ENCODE assay signal across 26 cellular contexts in the genomic region with DNA sequence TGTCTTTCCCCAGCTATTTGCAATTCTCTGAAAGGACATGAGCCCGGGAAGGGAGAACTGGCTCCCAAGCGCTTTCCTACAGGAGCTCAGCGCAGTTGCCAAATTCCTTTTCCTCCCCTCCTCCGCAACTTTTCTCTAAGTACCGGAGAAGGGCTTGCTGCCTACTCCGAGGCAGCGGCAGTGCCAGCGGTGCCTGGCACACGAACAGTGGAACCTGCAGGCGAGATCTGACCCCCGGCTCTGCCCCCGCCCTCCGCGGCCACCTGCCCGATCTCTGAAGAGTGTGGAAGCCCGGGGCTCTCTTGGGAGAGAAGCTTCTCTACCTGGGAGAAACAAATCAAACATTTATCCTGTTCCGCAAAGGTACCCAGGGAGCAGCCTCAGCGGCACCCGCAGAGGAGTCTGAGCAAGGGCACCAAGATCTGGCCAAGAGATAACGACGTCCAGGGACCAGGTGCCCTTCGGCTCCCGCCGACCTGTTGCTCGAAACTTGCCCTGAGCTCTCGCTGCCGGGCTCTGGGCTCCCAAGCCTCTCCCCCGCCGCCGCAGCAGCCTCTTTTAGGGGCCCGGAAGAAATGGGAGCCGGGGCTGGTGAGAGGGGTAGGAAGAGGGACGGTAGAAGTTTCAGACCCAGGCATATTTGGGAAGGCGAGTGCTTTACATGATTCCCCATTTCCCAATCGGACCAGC. TPM values are rescaled to one million over a fixed set of nuclear protein-coding genes. Genes with fewer than 3 reads are reported as not detected.
DNase-seq lines count a peak whose midpoint lies in the region; ATAC-seq and TF ChIP-seq lines count a peak whose summit lies in the region.
"Had no signal": no experiment of that assay in that cellular context is flagged by ENCODE, and none has a peak within 500 bp of the region (broad histone marks: within the 10 kb centered on the region; RNA-seq: fewer than 3 reads in every experiment).

No MANE protein-coding gene starts in this region.

- CTCF ChIA-PET in MCF 10A (lab: Yijun Ruan, JAX), result interaction anchor here (0.8 to 1.4 kb wide), 2 partner anchors 8 to 43 kb away, joined by 3 to 4 read pairs; no protein-coding TSS in a partner anchor

- no peaks in the 10 kb centered on the region for H3K4me1 Mint-ChIP-seq in MCF 10A (ENCODE audit: insufficient read depth, unreplicated experiment)
- H3K4me1 Mint-ChIP-seq: CD4-positive, alpha-beta memory T cell; mesothelial cell of epicardium; naive B cell had no signal

- H3K36me3 Mint-ChIP-seq in MCF 10A (ENCODE audit: insufficient read depth, unreplicated experiment), result no peaks in the 10 kb centered on the region
- H3K36me3 Mint-ChIP-seq: CD4-positive, alpha-beta memory T cell had no signal

- H3K9me3 ChIP-seq in iPS DF 6.9 (ENCODE audit: control insufficient read depth, insufficient read depth, low read length), result no peaks in the 10 kb centered on the region; the same call in 1 of the 2 replicates
- no peaks in the 10 kb centered on the region for H3K9me3 ChIP-seq in lower lobe of right lung
- peaks cover 2% of the 10 kb centered on the region for H3K9me3 ChIP-seq in aorta (ENCODE audit: control insufficient read depth, low read length)
- H3K9me3 ChIP-seq: body of pancreas had no signal

- DNase-seq in T47D (ENCODE audit: low read depth in 1 of 2, low spot score in 1 of 2) (peak; percentile 21 to 26), MCF 10A (ENCODE audit: unreplicated experiment) (no peak), iPS DF 6.9 (ENCODE audit: low read depth, low spot score) (peak; percentile 9), lower lobe of right lung (no peak), aorta (no peak)
- DNase-seq: activated CD4-positive, alpha-beta T cell treated with anti-CD3 and anti-CD28 coated beads for 4 hours; activated gamma-delta T cell treated with Interleukin-2 at 50 U/mL for 16 hours; activated T-cell treated with anti-CD3 and anti-CD28 coated beads, Interleukin-2, amount 50 U/mL, for 24 hours; AML-193; CD4-positive, alpha-beta memory T cell; naive B cell; NCI-H1436 treated with DMSO at 0.1 percent for 48 hours; NCI-H446; OCI-M1; stimulated activated naive CD8-positive, alpha-beta T cell treated with anti-CD3 and anti-CD28 coated beads, Interleukin-15, Interleukin-2, amounts not matched to agents 100 U/mL and 50 U/mL, for 24 hours had no signal

- WGBS in iPS DF 6.9 (ENCODE audit: insufficient coverage, insufficient read length), result no CpG with 5 or more reads among the region's 35 CpGs
- 3 to 4% methylated on average over 34 to 35 of the region's 35 CpGs for WGBS in aorta, 2 donors

- no peak overlapping the region; the same call in 1 of the 2 replicates for H3K4me3 ChIP-seq in iPS DF 6.9 (ENCODE audit: low read length)
- peak overlapping the region; percentile 11 for H3K4me3 ChIP-seq in lower lobe of right lung
- H3K4me3 ChIP-seq in aorta (ENCODE audit: low read length in 2 of 2), result no peak overlapping the region
- H3K4me3 ChIP-seq: body of pancreas had no signal

- no peak overlapping the region for H3K4me3 Mint-ChIP-seq in MCF 10A (ENCODE audit: unreplicated experiment)
- H3K4me3 Mint-ChIP-seq: activated T-cell treated with anti-CD3 and anti-CD28 coated beads, Interleukin-2, amount 50 U/mL, for 24 hours; CD4-positive, alpha-beta memory T cell; mesothelial cell of epicardium; naive B cell had no signal

- POLR2A ChIA-PET in MCF 10A (lab: Yijun Ruan, JAX), result interaction anchor here (0.6 kb wide), 1 partner anchor 15 kb away, joined by 3 read pairs; no protein-coding TSS in a partner anchor

- H3K36me3 ChIP-seq in iPS DF 6.9 (ENCODE audit: control insufficient read depth, insufficient read depth, low read length) (no peaks in the 10 kb centered on the region), lower lobe of right lung (no peaks in the 10 kb centered on the region), aorta (ENCODE audit: control insufficient read depth in 1 of 2, insufficient read depth in 2 of 2, low read length in 1 of 2) (no peaks in the 10 kb centered on the region)

- TF ChIP-seq CTCF in MCF 10A (IDR thresholded peaks at IDR 0.05; ENCODE audit: unreplicated experiment) (no peak), lower lobe of right lung (IDR thresholded peaks at IDR 0.05) (no peak)

- H3K27me3 Mint-ChIP-seq in MCF 10A (ENCODE audit: insufficient read depth, unreplicated experiment), result no peaks in the 10 kb centered on the region

- H3K27me3 ChIP-seq in iPS DF 6.9 (ENCODE audit: control insufficient read depth, insufficient read depth, low read length) (peaks cover 11% of the 10 kb centered on the region; the same call in 1 of the 2 replicates), lower lobe of right lung (ENCODE audit: low read depth) (peaks cover 63% of the 10 kb centered on the region), aorta (ENCODE audit: control insufficient read depth in 1 of 2, insufficient read depth in 2 of 2, low read length in 1 of 2) (no peaks in the 10 kb centered on the region)

- ATAC-seq in lower lobe of right lung, result peak; percentile 62 to 68
- peak; percentile 11 for ATAC-seq in aorta (ENCODE audit: low FRiP score)
- ATAC-seq in GM18520 (IDR thresholded peaks at IDR 0.05; ENCODE audit: unreplicated experiment), result no peak
- no peak for ATAC-seq in HG03095 (IDR thresholded peaks at IDR 0.05; ENCODE audit: unreplicated experiment)
- no peak for ATAC-seq in GM21576 (IDR thresholded peaks at IDR 0.05; ENCODE audit: unreplicated experiment)
- ATAC-seq: HCT116; stimulated activated naive CD8-positive, alpha-beta T cell treated with anti-CD3 and anti-CD28 coated beads, Interleukin-15, Interleukin-2, amounts not matched to agents 100 U/mL and 50 U/mL, for 24 hours had no signal

- in situ Hi-C loops in T47D (cut with HindIII; ENCODE audit: low pct_unique_long_range_greater_than_20kb, low sequenced_read_pairs), result no loop called here

- peaks cover 20% of the 10 kb centered on the region for H3K9me3 Mint-ChIP-seq in MCF 10A (ENCODE audit: unreplicated experiment)

- H3K27ac ChIP-seq in iPS DF 6.9 (ENCODE audit: low read length) (no peak overlapping the region), lower lobe of right lung (no peak overlapping the region), aorta (ENCODE audit: low read depth in 1 of 2, low read length in 2 of 2) (no peak overlapping the region)
- H3K27ac ChIP-seq: body of pancreas had no signal

- intact Hi-C loops in MCF 10A (cut with micrococcal nuclease) (no loop called here), lower lobe of right lung (cut with DNase I) (no loop called here), aorta (cut with DNase I) (no loop called here)

- no TSS peak for BruUV-seq in MCF 10A (replicated peaks; lab: Mats Ljungman, UMichigan)

- H3K27ac Mint-ChIP-seq in MCF 10A (ENCODE audit: low read depth, unreplicated experiment), result no peak overlapping the region
- H3K27ac Mint-ChIP-seq: activated T-cell treated with anti-CD3 and anti-CD28 coated beads, Interleukin-2, amount 50 U/mL, for 24 hours; CD4-positive, alpha-beta memory T cell; mesothelial cell of epicardium; naive B cell had no signal

- H3K4me1 ChIP-seq in iPS DF 6.9 (ENCODE audit: control insufficient read depth, insufficient read depth, low read length), result no peaks in the 10 kb centered on the region
- H3K4me1 ChIP-seq in lower lobe of right lung, result peaks cover 8% of the 10 kb centered on the region
- no peaks in the 10 kb centered on the region for H3K4me1 ChIP-seq in aorta (ENCODE audit: control insufficient read depth in 1 of 2, insufficient read depth in 2 of 2, low read length in 2 of 2)

RNA-seq across cellular contexts. Expression of a gene that starts 2.1 kb away (rescaled TPM):
- total RNA-seq in MCF 10A (2022), result not detected in 2 replicates
- total RNA-seq in lower lobe of right lung, result 1.2 TPM
- total RNA-seq in aorta, result under 1 TPM in 1 of 2 donors, not detected in 1; 0.54 TPM
- under 1 TPM in 1 of 2 donors, not detected in 1; 0.13 TPM for polyA plus RNA-seq in aorta
- total RNA-seq: activated CD8-positive, alpha-beta memory T cell treated with anti-CD3 and anti-CD28 coated beads for 36 hours; CD4-positive, alpha-beta memory T cell; glomerular endothelial cell; left cardiac atrium; mesothelial cell of epicardium; pulmonary artery endothelial cell; T-helper 2 cell treated with Interferon-gamma antibody and Interleukin-4, amounts not matched to agents 100 ng/mL and 5 ng/mL, for 36 hours had no signal
- polyA plus RNA-seq: CD4-positive, alpha-beta memory T cell had no signal

Comparison
In these comparisons a context has a peak if more than half of its experiments do, and no peak if none do; other contexts are left out.
1. DNase-seq: peak in T47D (2 of 2) and iPS DF 6.9 (single experiment); none in MCF 10A (single experiment), lower lobe of right lung (single experiment) and aorta (0 of 2).
2. ATAC-seq: peak in lower lobe of right lung (2 of 2) and aorta (single experiment); none in GM18520 (single experiment), HG03095 (single experiment) and GM21576 (single experiment).